ENCODE assay signal across 8 cellular contexts in genomic region chrX:51614353-51614752, GRCh38. TPM values are rescaled to one million over a fixed set of nuclear protein-coding genes. Genes with fewer than 3 reads are reported as not detected.
DNase-seq lines count a peak whose midpoint lies in the region; ATAC-seq and TF ChIP-seq lines count a peak whose summit lies in the region.

No MANE protein-coding gene starts in this region.

- H3K9me3 Mint-ChIP-seq in stimulated activated naive CD8-positive, alpha-beta T cell treated with anti-CD3 and anti-CD28 coated beads, Interleukin-15, amount 100 ng/mL, for 72 hours, result no peaks in the 10 kb centered on the region

- no peaks in the 10 kb centered on the region for H3K36me3 ChIP-seq in tibial artery

- peaks cover 7% of the 10 kb centered on the region for H3K4me1 Mint-ChIP-seq in stimulated activated naive CD8-positive, alpha-beta T cell treated with anti-CD3 and anti-CD28 coated beads, Interleukin-15, amount 100 ng/mL, for 72 hours

- no peak for TF ChIP-seq CTCF in tibial artery (IDR thresholded peaks at IDR 0.05)

- peak; percentile 2 for DNase-seq in DMS153 (lab: John Stamatoyannopoulos, UW)
- no peak for DNase-seq in DMS153 treated with DMSO at 0.1 percent for 48 hours (lab: John Stamatoyannopoulos, UW; ENCODE audit: unreplicated experiment)
- DNase-seq in RPMI7951 (ENCODE audit: low read depth), result peak; percentile 18
- DNase-seq in fibroblast of the conjunctiva (ENCODE audit: low read depth), result peak; percentile 4
- no peak for DNase-seq in stimulated activated naive CD8-positive, alpha-beta T cell treated with anti-CD3 and anti-CD28 coated beads, Interleukin-15, amount 100 ng/mL, for 72 hours
- DNase-seq in tibial artery, result no peak
- DNase-seq in SHP77 treated with DMSO at 0.1 percent for 48 hours (lab: John Stamatoyannopoulos, UW), result no peak

- no peaks in the 10 kb centered on the region for H3K27me3 ChIP-seq in tibial artery

- H3K27ac Mint-ChIP-seq in stimulated activated naive CD8-positive, alpha-beta T cell treated with anti-CD3 and anti-CD28 coated beads, Interleukin-15, amount 100 ng/mL, for 72 hours, result no peak overlapping the region

- no peak overlapping the region for H3K4me3 Mint-ChIP-seq in stimulated activated naive CD8-positive, alpha-beta T cell treated with anti-CD3 and anti-CD28 coated beads, Interleukin-15, amount 100 ng/mL, for 72 hours

- no peaks in the 10 kb centered on the region for H3K9me3 ChIP-seq in tibial artery

- peak; percentile 52 for ATAC-seq in HG02852 (IDR thresholded peaks at IDR 0.05; ENCODE audit: unreplicated experiment)
- peak; percentile 43 for ATAC-seq in stimulated activated naive CD8-positive, alpha-beta T cell treated with anti-CD3 and anti-CD28 coated beads, Interleukin-15, amount 100 ng/mL, for 72 hours

- intact Hi-C loops in tibial artery (cut with DNase I; ENCODE audit: low total_unique reads), result no loop called here

- H3K27ac ChIP-seq in tibial artery, result no peak overlapping the region

- no peak overlapping the region for H3K4me3 ChIP-seq in tibial artery

- no peaks in the 10 kb centered on the region for H3K4me1 ChIP-seq in tibial artery

- H3K27me3 Mint-ChIP-seq in stimulated activated naive CD8-positive, alpha-beta T cell treated with anti-CD3 and anti-CD28 coated beads, Interleukin-15, amount 100 ng/mL, for 72 hours, result peaks cover 35% of the 10 kb centered on the region

RNA-seq across cellular contexts. Expression of gene CENPVL3, which starts 4.4 kb away (rescaled TPM):
- not detected in 2 replicates for total RNA-seq in RPMI7951 (2014; rRNA removed; shearing (Covaris generic))

Comparison
In these comparisons a context has a peak if more than half of its experiments do, and no peak if none do; other contexts are left out.
1. DNase-seq: peak in DMS153 (single experiment), RPMI7951 (single experiment) and fibroblast of the conjunctiva (single experiment); none in DMS153 treated with DMSO at 0.1 percent for 48 hours (single experiment), stimulated activated naive CD8-positive, alpha-beta T cell treated with anti-CD3 and anti-CD28 coated beads, Interleukin-15, amount 100 ng/mL, for 72 hours (0 of 2), tibial artery (0 of 2) and SHP77 treated with DMSO at 0.1 percent for 48 hours (single experiment).